In genomic region chr14:24481622-24482324, GRCh38 we compare ENCODE assay signal across 1 cellular context.
TF ChIP-seq lines count a peak whose summit lies in the region.

No MANE protein-coding gene starts in this region.

TF ChIP-seq in HepG2, 621 proteins besides CTCF, POLR2A, EP300 and RAD21 (continued from another document and continues in another):
- TF ChIP-seq ARID3A (IDR thresholded peaks at IDR 0.05; ENCODE audit: low read depth, low read length) (peak; percentile 76), POLR2G (IDR thresholded peaks at IDR 0.05; ENCODE audit: low read depth, low read length) (peak; percentile 77), FOXJ3 (CRISPR knock-in tag; IDR thresholded peaks at IDR 0.05; ENCODE audit: borderline replicate concordance) (peak; percentile 64; the same call in 1 of the 2 replicates), GABPB1 (CRISPR knock-in tag; IDR thresholded peaks at IDR 0.05) (peak; percentile 76), LRRFIP1 (CRISPR knock-in tag; conservative IDR thresholded peaks at IDR 0.05) (0 out of 2 replicates have a peak, but pooled peaks have one; percentile 23), ZNF362 (CRISPR knock-in tag; IDR thresholded peaks at IDR 0.05; ENCODE audit: borderline replicate concordance) (peak; percentile 69), ZNF629 (CRISPR knock-in tag; conservative IDR thresholded peaks at IDR 0.05) (no peak; the same call in 1 of the 2 replicates), THAP11 (CRISPR knock-in tag; IDR thresholded peaks at IDR 0.05) (peak; percentile 79), MZF1 (CRISPR knock-in tag; IDR thresholded peaks at IDR 0.05; ENCODE audit: borderline replicate concordance) (peak; percentile 87; the same call in 1 of the 2 replicates), TARDBP (CRISPR knock-in tag; IDR thresholded peaks at IDR 0.05) (peak; percentile 87; the same call in 1 of the 2 replicates), GLMP (CRISPR knock-in tag; IDR thresholded peaks at IDR 0.05; ENCODE audit: borderline replicate concordance) (no peak), CCDC6 (CRISPR knock-in tag; IDR thresholded peaks at IDR 0.05) (peak; percentile 91), ZNF564 (CRISPR knock-in tag; IDR thresholded peaks at IDR 0.05) (peak; percentile 91), SIN3A (IDR thresholded peaks at IDR 0.05; ENCODE audit: borderline replicate concordance, low read depth, low read length) (no peak), ZBTB7B (CRISPR knock-in tag; IDR thresholded peaks at IDR 0.05) (peak; percentile 64; the same call in 1 of the 2 replicates), CREB3 (CRISPR knock-in tag; IDR thresholded peaks at IDR 0.05) (no peak), ZNF230 (CRISPR knock-in tag; IDR thresholded peaks at IDR 0.05) (peak; percentile 95), KLF12 (CRISPR knock-in tag; IDR thresholded peaks at IDR 0.05; ENCODE audit: borderline replicate concordance) (peak; percentile 79; the same call in 1 of the 2 replicates), RCOR2 (CRISPR knock-in tag; IDR thresholded peaks at IDR 0.05) (no peak; the same call in 1 of the 2 replicates), ZBTB33 (CRISPR knock-in tag; IDR thresholded peaks at IDR 0.05) (peak; percentile 77), ISX (CRISPR knock-in tag; conservative IDR thresholded peaks at IDR 0.05) (no peak), SAFB2 (CRISPR knock-in tag; IDR thresholded peaks at IDR 0.05; ENCODE audit: borderline replicate concordance, low read depth) (peak; percentile 88; the same call in 1 of the 2 replicates), ELF4 (CRISPR knock-in tag; IDR thresholded peaks at IDR 0.05; ENCODE audit: borderline replicate concordance) (no peak), FIP1L1 (IDR thresholded peaks at IDR 0.05; ENCODE audit: borderline replicate concordance, insufficient read depth, low read depth, low read length) (no peak), ZNF780A (CRISPR knock-in tag; IDR thresholded peaks at IDR 0.05) (no peak), SOX13 (IDR thresholded peaks at IDR 0.05) (no peak), SOX13 (CRISPR knock-in tag; conservative IDR thresholded peaks at IDR 0.05 in 1 of 2, IDR thresholded peaks at IDR 0.05 in 1 of 2) (no peak; a peak in 1 of 4 replicates), EHMT2 (IDR thresholded peaks at IDR 0.05; ENCODE audit: borderline replicate concordance, low read depth, low read length) (peak; percentile 92; the same call in 1 of the 2 replicates), SMARCC2 (IDR thresholded peaks at IDR 0.05) (no peak), ZNF713 (CRISPR knock-in tag; IDR thresholded peaks at IDR 0.05) (peak; percentile 99), ZFP62 (CRISPR knock-in tag; IDR thresholded peaks at IDR 0.05) (no peak), ZNF142 (CRISPR knock-in tag; IDR thresholded peaks at IDR 0.05) (no peak), ZBTB39 (CRISPR knock-in tag; IDR thresholded peaks at IDR 0.05) (peak; percentile 79), ZNF281 (CRISPR knock-in tag; IDR thresholded peaks at IDR 0.05; ENCODE audit: borderline replicate concordance) (peak; percentile 9; the same call in 1 of the 2 replicates)
